7 cellular contexts compared by ENCODE assay signal in genomic region chr11:56670984-56671383, GRCh38. TPM values are rescaled to one million over a fixed set of nuclear protein-coding genes. Genes with fewer than 3 reads are reported as not detected.
"Had no signal": no experiment of that assay in that cellular context is flagged by ENCODE, and none has a peak within 500 bp of the region (broad histone marks: within the 10 kb centered on the region; RNA-seq: fewer than 3 reads in every experiment).

No MANE protein-coding gene starts in this region.

- H3K4me3 ChIP-seq: GM23338, K562 had no signal

- H3K27ac Mint-ChIP-seq: GM23338, H9 had no signal

- H3K4me2 ChIP-seq: GM23338 had no signal

- H3K4me3 Mint-ChIP-seq: GM23338, H9 had no signal

- DNase-seq: H9, HCEC 1CT, IMR-90 had no signal

- H3K9me3 Mint-ChIP-seq: GM23338, H9 had no signal

- H2AFZ ChIP-seq: GM23338 had no signal

RNA-seq across cellular contexts. Expression of gene OR5AR1, which starts 7.5 kb away (rescaled TPM):
- total RNA-seq: GM23338, H1, H9, HT-29, IMR-90, K562 had no signal

RNA-seq across cellular contexts. Expression of gene OR9G1, which starts 27.9 kb away (rescaled TPM):
- total RNA-seq: GM23338, H1, H9, HT-29, IMR-90, K562 had no signal

RNA-seq across cellular contexts. Expression of gene OR5AP2, which starts 28.7 kb away (rescaled TPM):
- total RNA-seq: GM23338, H1, H9, HT-29, IMR-90, K562 had no signal

RNA-seq across cellular contexts. Expression of gene OR5M1, which starts 56.3 kb away (rescaled TPM):
- total RNA-seq: GM23338, H1, H9, HT-29, IMR-90, K562 had no signal
